ENCODE assay signal across 1 cellular context in the genomic region with DNA sequence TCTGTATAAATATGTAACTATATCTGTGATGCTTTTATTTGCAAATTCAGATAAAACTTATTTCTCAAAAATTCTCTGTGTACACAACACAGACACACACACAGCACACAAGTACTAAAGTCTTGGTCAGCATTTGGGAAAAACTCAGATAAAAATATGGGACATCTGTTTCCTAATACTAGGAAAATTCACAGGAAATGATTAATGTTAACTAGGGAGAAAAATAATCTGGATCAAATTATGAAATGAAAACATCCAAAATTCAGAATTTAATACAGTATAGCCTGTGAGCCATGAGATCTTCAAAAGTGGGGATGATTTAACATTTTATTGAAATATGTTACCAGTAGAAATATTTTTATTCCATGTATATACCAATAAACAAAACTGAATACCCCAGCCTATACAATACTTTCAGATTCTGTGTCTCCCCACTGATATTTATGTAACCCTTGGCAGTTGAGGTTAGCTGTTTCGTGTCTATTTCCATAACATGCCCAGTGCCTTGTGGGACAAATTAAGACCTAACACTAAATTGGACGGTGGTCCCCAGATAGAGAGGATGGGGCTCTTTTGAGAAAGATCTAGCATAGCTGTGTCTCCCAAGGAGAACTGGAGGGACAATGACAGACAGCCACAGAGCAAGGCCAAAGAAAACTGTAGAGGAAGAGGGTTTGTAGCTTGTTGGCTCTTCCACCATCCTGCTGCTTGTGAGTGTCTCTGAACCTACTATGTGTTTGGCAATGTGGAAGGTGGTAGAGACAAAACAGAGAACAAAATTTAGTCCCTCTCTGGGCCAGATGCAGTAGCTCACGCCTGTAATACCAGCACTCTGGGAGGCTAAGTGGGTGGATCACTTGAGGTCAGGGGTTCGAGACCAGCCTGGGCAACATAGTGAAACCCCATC.
TF ChIP-seq lines count a peak whose summit lies in the region.

No MANE protein-coding gene starts in this region.

TF ChIP-seq in A549, 52 proteins besides CTCF, POLR2A, EP300 and RAD21:
- TF ChIP-seq HOXB13 (CRISPR knock-in tag; IDR thresholded peaks at IDR 0.05; ENCODE audit: low read depth): no peak
- TF ChIP-seq JUNB (IDR thresholded peaks at IDR 0.05): no peak
- TF ChIP-seq NPAS2 (CRISPR knock-in tag; IDR thresholded peaks at IDR 0.05; ENCODE audit: borderline replicate concordance): no peak
- no peak for TF ChIP-seq HOXB5 (CRISPR knock-in tag; IDR thresholded peaks at IDR 0.05)
- TF ChIP-seq CEBPB (IDR thresholded peaks at IDR 0.05): no peak
- TF ChIP-seq TP53 (CRISPR knock-in tag; IDR thresholded peaks at IDR 0.05): no peak
- no peak for TF ChIP-seq POLR2AphosphoS2 (conservative IDR thresholded peaks at IDR 0.05; ENCODE audit: low read length)
- TF ChIP-seq, protein P1, sequence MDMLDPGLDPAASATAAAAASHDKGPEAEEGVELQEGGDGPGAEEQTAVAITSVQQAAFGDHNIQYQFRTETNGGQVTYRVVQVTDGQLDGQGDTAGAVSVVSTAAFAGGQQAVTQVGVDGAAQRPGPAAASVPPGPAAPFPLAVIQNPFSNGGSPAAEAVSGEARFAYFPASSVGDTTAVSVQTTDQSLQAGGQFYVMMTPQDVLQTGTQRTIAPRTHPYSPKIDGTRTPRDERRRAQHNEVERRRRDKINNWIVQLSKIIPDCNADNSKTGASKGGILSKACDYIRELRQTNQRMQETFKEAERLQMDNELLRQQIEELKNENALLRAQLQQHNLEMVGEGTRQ (IDR thresholded peaks at IDR 0.05): no peak
- no peak for TF ChIP-seq KDM1A (IDR thresholded peaks at IDR 0.05; ENCODE audit: low read depth)
- no peak for TF ChIP-seq RNF2 (IDR thresholded peaks at IDR 0.05; ENCODE audit: borderline replicate concordance, low read depth)
- TF ChIP-seq ZFP36 (IDR thresholded peaks at IDR 0.05; ENCODE audit: borderline replicate concordance, partially characterized antibody): no peak
- no peak for TF ChIP-seq ESRRA (IDR thresholded peaks at IDR 0.05; ENCODE audit: borderline replicate concordance, low read length)
- TF ChIP-seq RARB (CRISPR knock-in tag; IDR thresholded peaks at IDR 0.05): no peak
- TF ChIP-seq, protein P2, sequence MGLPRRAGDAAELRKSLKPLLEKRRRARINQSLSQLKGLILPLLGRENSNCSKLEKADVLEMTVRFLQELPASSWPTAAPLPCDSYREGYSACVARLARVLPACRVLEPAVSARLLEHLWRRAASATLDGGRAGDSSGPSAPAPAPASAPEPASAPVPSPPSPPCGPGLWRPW (IDR thresholded peaks at IDR 0.05): no peak
- TF ChIP-seq HEYL (CRISPR knock-in tag; IDR thresholded peaks at IDR 0.05): no peak
